ENCODE assay signal across 23 cellular contexts in genomic region chr4:161916010-161916409, GRCh38.
DNase-seq lines count a peak whose midpoint lies in the region; ATAC-seq and TF ChIP-seq lines count a peak whose summit lies in the region.
"Had no signal": no experiment of that assay in that cellular context is flagged by ENCODE, and none has a peak within 500 bp of the region (broad histone marks: within the 10 kb centered on the region; RNA-seq: fewer than 3 reads in every experiment).

No MANE protein-coding gene starts in this region.

- no peaks in the 10 kb centered on the region; a peak in 1 of 4 replicates for H3K4me1 ChIP-seq in SK-N-SH (ENCODE audit: control insufficient read depth in 1 of 2, insufficient read depth in 2 of 2, low read depth in 1 of 2, low read length in 1 of 2)
- peaks cover under 1 to 2% of the 10 kb centered on the region in 2 experiments; a peak in 3 of 4 replicates for H3K4me1 ChIP-seq in HCT116 (ENCODE audit: control insufficient read depth in 1 of 2, insufficient read depth in 2 of 2, low read length in 2 of 2)
- H3K4me1 ChIP-seq: BE2C, BLaER1 had no signal

- H3K4me2 ChIP-seq in SK-N-SH (no peak overlapping the region), HCT116 (ENCODE audit: low read length) (no peak overlapping the region), neural cell (ENCODE audit: low read length) (no peak overlapping the region)
- H3K4me2 ChIP-seq: BLaER1 had no signal

- no peak for TF ChIP-seq RAD21 in SK-N-SH (IDR thresholded peaks at IDR 0.05; ENCODE audit: low read length)
- no peak for TF ChIP-seq RAD21 in HCT116 (IDR thresholded peaks at IDR 0.05; ENCODE audit: low read depth)
- no peak for TF ChIP-seq RAD21 in neural cell (conservative IDR thresholded peaks at IDR 0.05)

- H3K79me2 ChIP-seq in SK-N-SH (ENCODE audit: insufficient read depth): no peaks in the 10 kb centered on the region
- no peaks in the 10 kb centered on the region for H3K79me2 ChIP-seq in HCT116 (ENCODE audit: insufficient read depth, low read length)
- no peaks in the 10 kb centered on the region for H3K79me2 ChIP-seq in neural cell (replicated peaks; ENCODE audit: insufficient read depth, low read length)

- H3K27ac ChIP-seq in SK-N-SH (ENCODE audit: low read depth in 2 of 2, low read length in 1 of 2) (no peak overlapping the region), HCT116 (ENCODE audit: low read depth, low read length) (no peak overlapping the region), neural cell (ENCODE audit: low read length) (peak overlapping the region; percentile 10)
- H3K27ac ChIP-seq: BLaER1 had no signal

- H3F3A ChIP-seq in SK-N-SH (replicated peaks; ENCODE audit: insufficient read depth) (no peaks in the 10 kb centered on the region), neural cell (ENCODE audit: insufficient read depth, low read length, poor library complexity, severe bottlenecking) (no peaks in the 10 kb centered on the region)

- TF ChIP-seq POLR2A in HCT116 (IDR thresholded peaks at IDR 0.05; ENCODE audit: borderline replicate concordance, extremely low read depth, insufficient read depth, insufficient read length): no peak

- H4K20me1 ChIP-seq in SK-N-SH (ENCODE audit: insufficient read depth) (no peaks in the 10 kb centered on the region), HCT116 (ENCODE audit: insufficient read depth) (no peaks in the 10 kb centered on the region), neural cell (ENCODE audit: insufficient read depth) (no peaks in the 10 kb centered on the region)
- H4K20me1 ChIP-seq: BLaER1 had no signal

- 57% methylated on average over 1 of the region's 1 CpG for WGBS in SK-N-SH (ENCODE audit: low lambda C conversion rate)

- H3K36me3 ChIP-seq in SK-N-SH (replicated peaks in 1 of 2; ENCODE audit: control insufficient read depth in 1 of 2, insufficient read depth in 2 of 2, low read length in 1 of 2) (no peaks in the 10 kb centered on the region), HCT116 (ENCODE audit: control insufficient read depth in 1 of 2, insufficient read depth in 2 of 2, low read length in 2 of 2) (no peaks in the 10 kb centered on the region), neural cell (ENCODE audit: insufficient read depth, low read length) (no peaks in the 10 kb centered on the region)
- H3K36me3 ChIP-seq: BE2C, BLaER1 had no signal

- H3K9ac ChIP-seq in SK-N-SH (no peak overlapping the region), HCT116 (ENCODE audit: low read length) (no peak overlapping the region), neural cell (ENCODE audit: low read length) (no peak overlapping the region)
- H3K9ac ChIP-seq: BLaER1 had no signal

- RAD21 ChIA-PET in HCT116 (lab: Charles Lee; ENCODE audit: low non-redundant PET in 1 of 2, low total read pairs in 2 of 2, uncharacterized antibody in 2 of 2, unreplicated experiment in 2 of 2): no interaction called here

- BruUV-seq in HCT116 (replicated peaks; lab: Mats Ljungman, UMichigan): no TSS peak

- peak overlapping the region; percentile 56; the same call in 1 of the 2 replicates for H2AFZ ChIP-seq in SK-N-SH (ENCODE audit: low read depth)
- H2AFZ ChIP-seq in HCT116 (ENCODE audit: low read depth, low read length, poor library complexity, severe bottlenecking): peak overlapping the region; percentile 0
- no peak overlapping the region for H2AFZ ChIP-seq in neural cell (ENCODE audit: low read depth, low read length)

- no peak for DNase-seq in SK-N-SH
- DNase-seq in HCT116 (ENCODE audit: low read depth, low spot score): no peak
- DNase-seq in NCI-H69 (lab: John Stamatoyannopoulos, UW): peak; percentile 8
- DNase-seq in activated gamma-delta T cell (lab: John Stamatoyannopoulos, UW): no peak
- DNase-seq in GM10248 (ENCODE audit: extremely low spot score): no peak
- DNase-seq: 8988T; ACHN; BE2C; C1 segment of cervical spinal cord; CD4-positive, alpha-beta memory T cell; CD4-positive, CD25-positive, alpha-beta regulatory T cell; CD8-positive, alpha-beta memory T cell; COR-L47; DMS 273 treated with DMSO at 0.1 percent for 48 hours; DMS153; DMS53; DMS79; DND-41; EL; GDM1 had no signal

- H3K27me3 ChIP-seq in SK-N-SH (ENCODE audit: insufficient read depth) (no peaks in the 10 kb centered on the region), HCT116 (ENCODE audit: insufficient read depth, low read length) (no peaks in the 10 kb centered on the region), neural cell (ENCODE audit: insufficient read depth, low read depth, low read length) (no peaks in the 10 kb centered on the region)
- H3K27me3 ChIP-seq: BE2C, BLaER1 had no signal

- TF ChIP-seq EP300 in SK-N-SH (IDR thresholded peaks at IDR 0.05; ENCODE audit: borderline replicate concordance in 1 of 2, low read depth in 1 of 2, low read length in 1 of 2) (no peak), neural cell (conservative IDR thresholded peaks at IDR 0.05; ENCODE audit: poor library complexity, severe bottlenecking) (peak; percentile 60)

- TF ChIP-seq CTCF in SK-N-SH (IDR thresholded peaks at IDR 0.05) (no peak), HCT116 (IDR thresholded peaks at IDR 0.05 in 2 of 3, conservative IDR thresholded peaks at IDR 0.05 in 1 of 3; ENCODE audit: borderline replicate concordance in 1 of 3, insufficient read depth in 1 of 3, low read depth in 2 of 3, low read length in 2 of 3) (no peak), neural cell (IDR thresholded peaks at IDR 0.05; ENCODE audit: poor library complexity, severe bottlenecking) (no peak), GM10248 (IDR thresholded peaks at IDR 0.05; ENCODE audit: control extremely low read depth, extremely low read depth, low read depth, missing control alignments) (no peak)

- no peaks in the 10 kb centered on the region for H3K9me2 ChIP-seq in SK-N-SH
- no peaks in the 10 kb centered on the region for H3K9me2 ChIP-seq in HCT116 (ENCODE audit: insufficient read depth)
- H3K9me2 ChIP-seq in neural cell (ENCODE audit: insufficient read depth, low read length): no peaks in the 10 kb centered on the region

- no peak for ATAC-seq in SK-N-SH treated with all-trans-retinoic acid at 6 μM for 48 hours
- ATAC-seq in HCT116: no peak

- intact Hi-C loops in HCT116 (cut with micrococcal nuclease): no loop called here

- H3K4me3 ChIP-seq in SK-N-SH (ENCODE audit: low read depth in 2 of 2, low read length in 1 of 2): no peak overlapping the region
- no peak overlapping the region for H3K4me3 ChIP-seq in HCT116 (replicated peaks in 1 of 2; ENCODE audit: low read depth in 1 of 2, low read length in 2 of 2)
- no peak overlapping the region for H3K4me3 ChIP-seq in neural cell (ENCODE audit: low read length)
- H3K4me3 ChIP-seq: BLaER1 had no signal

- no peaks in the 10 kb centered on the region for H3K9me3 ChIP-seq in SK-N-SH
- no peaks in the 10 kb centered on the region for H3K9me3 ChIP-seq in HCT116 (ENCODE audit: control insufficient read depth in 1 of 2, insufficient read depth in 1 of 2, low read depth in 1 of 2, low read length in 2 of 2)
- H3K9me3 ChIP-seq in neural cell (ENCODE audit: low read length): no peaks in the 10 kb centered on the region
- H3K9me3 ChIP-seq: BE2C, BLaER1 had no signal

- POLR2A ChIA-PET in SK-N-SH (lab: Yijun Ruan, JAX): no interaction called here
- POLR2A ChIA-PET in HCT116 (lab: Charles Lee): no interaction called here
- POLR2A ChIA-PET in GM10248 (lab: Yijun Ruan, JAX): no interaction called here

- CTCF ChIA-PET in SK-N-SH (lab: Yijun Ruan, JAX): no interaction called here
- CTCF ChIA-PET in HCT116 (lab: Charles Lee): no interaction called here
- CTCF ChIA-PET in GM10248 (lab: Yijun Ruan, JAX): no interaction called here

TF ChIP-seq in SK-N-SH, 30 proteins besides CTCF, POLR2A, EP300 and RAD21 (continues in another document):
- TF ChIP-seq TCF12 (IDR thresholded peaks at IDR 0.05) (no peak), YY1 (IDR thresholded peaks at IDR 0.05; ENCODE audit: low read depth) (no peak), RCOR1 (IDR thresholded peaks at IDR 0.05; ENCODE audit: low read length) (no peak)

TF ChIP-seq in SK-N-SH treated with all-trans-retinoic acid at 6 μM for 48 hours, 23 proteins besides CTCF, POLR2A, EP300 and RAD21 (continues in another document):
- TF ChIP-seq ISL1 (CRISPR knock-in tag; IDR thresholded peaks at IDR 0.05) (no peak), TCF4 (CRISPR knock-in tag; IDR thresholded peaks at IDR 0.05; ENCODE audit: borderline replicate concordance) (no peak), ZFP30 (CRISPR knock-in tag; IDR thresholded peaks at IDR 0.05) (no peak), ZFP3 (CRISPR knock-in tag; IDR thresholded peaks at IDR 0.05) (no peak), BACH2 (CRISPR knock-in tag; IDR thresholded peaks at IDR 0.05; ENCODE audit: borderline replicate concordance) (no peak), RARB (CRISPR knock-in tag; IDR thresholded peaks at IDR 0.05) (no peak), OSR1 (CRISPR knock-in tag; IDR thresholded peaks at IDR 0.05) (no peak)

TF ChIP-seq in HCT116, 20 proteins besides CTCF, POLR2A, EP300 and RAD21:
- TF ChIP-seq ZFX (IDR thresholded peaks at IDR 0.05) (no peak), CEBPB (IDR thresholded peaks at IDR 0.05; ENCODE audit: low read depth) (no peak), ELF1 (IDR thresholded peaks at IDR 0.05; ENCODE audit: borderline replicate concordance, low read depth) (no peak), YY1 (IDR thresholded peaks at IDR 0.05; ENCODE audit: extremely low read depth, insufficient replicate concordance, low read depth, low read length) (no peak), TCF7L2 (IDR thresholded peaks at IDR 0.05; ENCODE audit: borderline replicate concordance, extremely low read depth, insufficient read depth, insufficient read length) (no peak)
TF ChIP-seq in HCT116: peak in this region for 0.
